ENCODE assay signal across 16 cellular contexts in the genomic region with DNA sequence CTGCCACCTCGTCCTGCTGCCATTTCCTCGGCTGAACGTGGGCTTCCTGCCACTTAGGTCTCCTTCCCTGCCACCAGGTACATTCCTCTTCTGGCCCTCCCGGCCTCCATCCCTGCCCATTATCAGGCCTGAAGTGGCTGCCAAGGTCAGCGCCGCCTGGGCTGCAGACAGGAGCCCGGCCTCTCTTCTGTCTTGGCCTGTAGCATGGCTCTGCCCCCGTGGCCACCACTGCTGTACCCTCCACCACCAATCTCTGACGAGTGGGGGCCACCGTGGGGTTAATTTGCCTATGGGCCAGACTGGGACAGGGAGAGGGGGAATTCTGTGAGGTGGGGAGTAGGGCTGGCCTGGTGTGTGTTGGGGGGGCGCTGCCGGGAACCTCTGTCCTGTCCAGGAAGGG. TPM values are rescaled to one million over a fixed set of nuclear protein-coding genes. Genes with fewer than 3 reads are reported as not detected.
A peak's percentile ranks its signal among the peaks of the same experiment; 100 is the strongest.
DNase-seq lines count a peak whose midpoint lies in the region; FAIRE-seq and TF ChIP-seq lines count a peak whose summit lies in the region.
"Had no signal": no experiment of that assay in that cellular context is flagged by ENCODE, and none has a peak within 500 bp of the region (broad histone marks: within the 10 kb centered on the region; RNA-seq: fewer than 3 reads in every experiment).

No MANE protein-coding gene starts in this region.

- peak overlapping the region; percentile 15 for H3K4me3 ChIP-seq in fibroblast of villous mesenchyme (ENCODE audit: low read depth, low read length)
- no peak overlapping the region for H3K4me3 ChIP-seq in osteoblast (ENCODE audit: insufficient read depth, low read length)
- H3K4me3 ChIP-seq in kidney (ENCODE audit: low read length in 2 of 2): no peak overlapping the region
- H3K4me3 ChIP-seq: prostate gland had no signal

- no peak overlapping the region for H2AFZ ChIP-seq in osteoblast (ENCODE audit: low read length)

- CTCF ChIA-PET in RWPE1 (lab: Yijun Ruan, JAX): interaction anchor here (0.6 kb wide), 1 partner anchor 149 kb away, joined by 4 read pairs; no protein-coding TSS in a partner anchor

- peaks cover 61% of the 10 kb centered on the region for H3K27me3 ChIP-seq in osteoblast (ENCODE audit: insufficient read depth, low read length)
- H3K27me3 ChIP-seq: thyroid gland had no signal

- peaks cover 17% of the 10 kb centered on the region for H3K79me2 ChIP-seq in osteoblast (ENCODE audit: insufficient read depth, low read length)

- H3K9ac ChIP-seq in ES-I3 (ENCODE audit: low read depth, low read length) (peak overlapping the region; percentile 79; the same call in 1 of the 2 replicates), kidney (ENCODE audit: low read length in 2 of 2) (no peak overlapping the region)

- DNase-seq in RWPE1 (ENCODE audit: low spot score) (no peak), fibroblast of villous mesenchyme (ENCODE audit: low read depth) (no peak), osteoblast (ENCODE audit: insufficient read length, low spot score, missing footprints) (peak; percentile 81), DMS 273 treated with DMSO at 0.1 percent for 48 hours (lab: John Stamatoyannopoulos, UW) (no peak), kidney (no peak), NCI-H1436 (lab: John Stamatoyannopoulos, UW) (no peak)
- DNase-seq in stimulated activated CD4-positive, alpha-beta T cell treated with anti-CD3 and anti-CD28 coated beads, Interleukin-2, amount 100 ng/mL, for 24 hours: no peak
- DNase-seq: activated CD8-positive, alpha-beta memory T cell treated with anti-CD3 and anti-CD28 coated beads for 24 hours; hippocampal formation; MM.1S; NCI-H446 treated with DMSO at 0.1 percent for 48 hours; SIG-M5 had no signal

- intact Hi-C loops in kidney (cut with DNase I): no loop called here

- no peak for TF ChIP-seq CTCF in RWPE1 (conservative IDR thresholded peaks at IDR 0.05; ENCODE audit: low read depth)
- no peak for TF ChIP-seq CTCF in fibroblast of villous mesenchyme (IDR thresholded peaks at IDR 0.05; ENCODE audit: insufficient read depth, low read depth, low read length)
- TF ChIP-seq CTCF in osteoblast (IDR thresholded peaks at IDR 0.05; ENCODE audit: extremely low read depth, low read depth, low read length): no peak
- no peak for TF ChIP-seq CTCF in kidney (IDR thresholded peaks at IDR 0.05; ENCODE audit: borderline replicate concordance, extremely low read depth, insufficient read depth)

- H3K4me2 ChIP-seq in osteoblast (ENCODE audit: insufficient read depth, low read length): no peak overlapping the region

- H3K36me3 ChIP-seq in ES-I3 (ENCODE audit: insufficient read depth, low read length) (no peaks in the 10 kb centered on the region), osteoblast (ENCODE audit: insufficient read depth, low read length) (no peaks in the 10 kb centered on the region), kidney (ENCODE audit: control insufficient read depth in 1 of 2, insufficient read depth in 2 of 2, low read length in 2 of 2) (no peaks in the 10 kb centered on the region)
- H3K36me3 ChIP-seq: prostate gland, thyroid gland had no signal

- peaks cover 18% of the 10 kb centered on the region for H3K4me1 ChIP-seq in ES-I3 (ENCODE audit: insufficient read depth, low read length)
- peaks cover 9% of the 10 kb centered on the region for H3K4me1 ChIP-seq in osteoblast (ENCODE audit: insufficient read depth, low read length)
- H3K4me1 ChIP-seq in kidney (ENCODE audit: control insufficient read depth in 1 of 2, insufficient read depth in 1 of 2, low read depth in 1 of 2, low read length in 2 of 2): peaks cover 0 to 26% of the 10 kb centered on the region in 2 donors
- H3K4me1 ChIP-seq: prostate gland had no signal

- H3K9me3 ChIP-seq in ES-I3 (ENCODE audit: control insufficient read depth, insufficient read depth, low read length): no peaks in the 10 kb centered on the region
- H3K9me3 ChIP-seq in osteoblast (ENCODE audit: low read depth, low read length): no peaks in the 10 kb centered on the region
- H3K9me3 ChIP-seq in kidney (ENCODE audit: control insufficient read depth in 1 of 2, low read length in 2 of 2): no peaks in the 10 kb centered on the region
- H3K9me3 ChIP-seq: prostate gland, thyroid gland had no signal

- POLR2A ChIA-PET in RWPE1 (lab: Yijun Ruan, JAX; ENCODE audit: low non-redundant PET): no interaction called here

- H3K27ac ChIP-seq in RWPE1 (peak overlapping the region; percentile 79), osteoblast (ENCODE audit: low read depth, low read length) (no peak overlapping the region), kidney (ENCODE audit: low read depth in 2 of 2, low read length in 2 of 2) (no peak overlapping the region)
- H3K27ac ChIP-seq: prostate gland had no signal

- peaks cover 17% of the 10 kb centered on the region for H4K20me1 ChIP-seq in osteoblast (ENCODE audit: insufficient read depth, low read length)

- no peak for FAIRE-seq in kidney (lab: Jason Lieb, UNC)
- FAIRE-seq: HTR-8/SVneo had no signal

RNA-seq across cellular contexts. Expression of a gene that starts 2.0 kb away (rescaled TPM):
- total RNA-seq in fibroblast of villous mesenchyme (9.3 and 11.2 TPM in 2 replicates), osteoblast (10.0 and 10.5 TPM in 2 replicates), kidney (28.4 TPM)
- polyA plus RNA-seq in kidney (ENCODE audit: insufficient read depth, low read depth, low replicate concordance): 13.3 TPM

RNA-seq across cellular contexts. Expression of a gene that starts 32.1 kb away (rescaled TPM):
- total RNA-seq in fibroblast of villous mesenchyme (12.9 and 14.2 TPM in 2 replicates), osteoblast (13.4 and 13.6 TPM in 2 replicates), kidney (14.3 TPM)
- polyA plus RNA-seq in kidney (ENCODE audit: insufficient read depth, low read depth, low replicate concordance): 11.9 TPM

RNA-seq across cellular contexts. Expression of a gene that starts 33.1 kb away (rescaled TPM):
- total RNA-seq in fibroblast of villous mesenchyme: 26.7 and 40.2 TPM in 2 replicates
- total RNA-seq in osteoblast: 38.6 and 46.3 TPM in 2 replicates
- 76.9 TPM for total RNA-seq in kidney
- 83.0 TPM for polyA plus RNA-seq in kidney (ENCODE audit: insufficient read depth, low read depth, low replicate concordance)

RNA-seq across cellular contexts. Expression of a gene that starts 56.2 kb away (rescaled TPM):
- total RNA-seq in fibroblast of villous mesenchyme (25.4 and 49.2 TPM in 2 replicates), osteoblast (19.9 and 28.6 TPM in 2 replicates), kidney (7.4 TPM)
- polyA plus RNA-seq in kidney (ENCODE audit: insufficient read depth, low read depth, low replicate concordance): 5.5 TPM
